Comparison of ENCODE assay signal across 29 cellular contexts in genomic region chr10:6080417-6080973, GRCh38. TPM values are rescaled to one million over a fixed set of nuclear protein-coding genes. Genes with fewer than 3 reads are reported as not detected.
"Had no signal": no experiment of that assay in that cellular context is flagged by ENCODE, and none has a peak within 500 bp of the region (broad histone marks: within the 10 kb centered on the region; RNA-seq: fewer than 3 reads in every experiment).

No MANE protein-coding gene starts in this region.

- DNase-seq: effector memory CD4-positive, alpha-beta T cell; heart left ventricle; hippocampal formation; left colon; left ventricle myocardium superior; mesenchymal stem cell; midbrain; nephron progenitor cell; spleen; stimulated activated CD4-positive, alpha-beta T cell treated with anti-CD3 and anti-CD28 coated beads, Interleukin-15, amount 100 ng/mL, for 24 hours; stimulated activated CD4-positive, alpha-beta T cell treated with anti-CD3 and anti-CD28 coated beads, Interleukin-1b, Interleukin-23, amount 100 ng/mL, for 48 hours; stimulated activated CD4-positive, alpha-beta T cell treated with anti-CD3 and anti-CD28 coated beads, Interleukin-4, amount 100 ng/mL, for 24 hours; stomach; substantia nigra; trophoblast cell had no signal

- H3K27ac Mint-ChIP-seq: nephron progenitor cell; stimulated activated memory B cell treated with anti-CD40 and anti-IgM and Interleukin-4, amounts not matched to agents 10 μg/mL and 1 μg/mL and 100 μg/mL, for 72 hours had no signal

- H3K27me3 ChIP-seq: heart left ventricle had no signal

- FAIRE-seq: endometrium, frontal cortex had no signal

- H3K4me3 ChIP-seq: heart left ventricle, lung, spleen, stomach, thoracic aorta had no signal

- H3K27ac ChIP-seq: heart left ventricle, neutrophil, spleen, stomach, thoracic aorta had no signal

- H3K36me3 ChIP-seq: heart left ventricle, neutrophil, spleen, stomach, thoracic aorta had no signal

- ATAC-seq: esophagus mucosa; heart left ventricle; left colon; left ventricle myocardium superior; sciatic nerve; stimulated activated memory B cell treated with anti-CD40 and anti-IgM and Interleukin-4, amounts not matched to agents 10 μg/mL and 1 μg/mL and 100 μg/mL, for 72 hours had no signal

- H3K36me3 Mint-ChIP-seq: stimulated activated memory B cell treated with anti-CD40 and anti-IgM and Interleukin-4, amounts not matched to agents 10 μg/mL and 1 μg/mL and 100 μg/mL, for 72 hours had no signal

- H3K9me3 Mint-ChIP-seq: stimulated activated memory B cell treated with anti-CD40 and anti-IgM and Interleukin-4, amounts not matched to agents 10 μg/mL and 1 μg/mL and 100 μg/mL, for 72 hours had no signal

- H3K27me3 Mint-ChIP-seq: stimulated activated memory B cell treated with anti-CD40 and anti-IgM and Interleukin-4, amounts not matched to agents 10 μg/mL and 1 μg/mL and 100 μg/mL, for 72 hours had no signal

- H3K9me3 ChIP-seq: heart left ventricle, neutrophil, spleen, stomach, thoracic aorta had no signal

- H3K4me3 Mint-ChIP-seq: nephron progenitor cell; stimulated activated memory B cell treated with anti-CD40 and anti-IgM and Interleukin-4, amounts not matched to agents 10 μg/mL and 1 μg/mL and 100 μg/mL, for 72 hours had no signal

RNA-seq across cellular contexts. Expression of gene IL2RA, which starts 18.3 kb away (rescaled TPM):
- total RNA-seq: fibroblast of lung, frontal cortex, glomerular endothelial cell, kidney epithelial cell, osteoblast, pulmonary artery endothelial cell, skeletal muscle tissue had no signal
- polyA plus RNA-seq: fibroblast of lung had no signal
